9 cellular contexts compared by ENCODE assay signal in the genomic region with DNA sequence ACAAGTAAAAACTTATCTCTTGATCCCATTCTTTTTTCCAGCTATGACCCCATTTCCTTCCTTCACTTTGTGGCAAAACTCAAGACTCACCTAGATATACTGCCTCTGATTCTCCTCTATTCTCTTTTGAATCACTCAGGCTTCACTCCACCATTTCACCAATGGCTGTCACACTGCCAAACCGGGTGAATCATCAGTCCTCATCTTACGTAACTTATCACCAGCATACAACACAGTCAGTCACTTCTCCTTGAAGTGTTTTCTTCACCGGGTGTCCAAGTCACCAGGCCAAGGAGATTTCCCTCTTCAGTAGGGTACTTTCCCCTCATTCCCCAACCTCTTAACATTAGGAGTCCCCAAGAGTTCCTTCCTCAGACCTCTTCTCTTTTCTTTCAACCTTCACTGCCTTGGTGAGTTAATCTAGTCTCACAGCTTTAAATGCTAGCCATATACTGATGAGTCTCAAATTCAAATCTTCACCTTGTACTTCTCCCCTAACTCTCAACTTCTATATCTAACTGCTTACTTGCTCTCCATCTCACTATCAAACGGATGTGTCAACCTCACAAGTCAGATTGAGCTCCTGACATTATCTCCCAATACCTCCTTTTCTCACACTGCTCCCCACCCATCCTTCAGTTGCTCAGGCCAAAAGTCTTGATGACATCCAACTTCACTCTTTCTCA. TPM values are rescaled to one million over a fixed set of nuclear protein-coding genes. Genes with fewer than 3 reads are reported as not detected.
DNase-seq lines count a peak whose midpoint lies in the region; ATAC-seq, FAIRE-seq and TF ChIP-seq lines count a peak whose summit lies in the region.
"Had no signal": no experiment of that assay in that cellular context is flagged by ENCODE, and none has a peak within 500 bp of the region (broad histone marks: within the 10 kb centered on the region; RNA-seq: fewer than 3 reads in every experiment).

No MANE protein-coding gene starts in this region.

- DNase-seq in activated CD4-positive, alpha-beta T cell treated with anti-CD3 and anti-CD28 coated beads, Interleukin-2, amount 10 ng/mL, durations not matched to agents 24 days and 14 days: no peak
- no peak for DNase-seq in activated CD4-positive, alpha-beta T cell treated with anti-CD3 and anti-CD28 coated beads for 4 hours
- DNase-seq in GM12878 (ENCODE audit: low read depth, low spot score): no peak
- peak; percentile 84 for DNase-seq in left lobe of liver (ENCODE audit: low spot score)
- DNase-seq in thyroid gland: peak; percentile 87 to 90

- TF ChIP-seq RAD21 in GM12878 (IDR thresholded peaks at IDR 0.05; ENCODE audit: insufficient read depth, low read depth, low read length): no peak

- H3K79me2 ChIP-seq in GM12878 (ENCODE audit: control insufficient read depth, insufficient read depth, low read length): no peaks in the 10 kb centered on the region

- no peaks in the 10 kb centered on the region for H4K20me1 ChIP-seq in GM12878 (ENCODE audit: control insufficient read depth, insufficient read depth)

- CTCF ChIA-PET in GM12878 (lab: Yijun Ruan, JAX): interaction anchor here (0.7 to 4.3 kb wide), 13 partner anchors 7 to 630 kb away, joined by 3 to 43 read pairs (median 8); a partner anchor contains a TSS

- ATAC-seq in GM12878 (0 out of 3 replicates have a peak, but pooled peaks have one; percentile 11), left lobe of liver (peak; percentile 87), HG03025 (IDR thresholded peaks at IDR 0.05; ENCODE audit: low FRiP score, unreplicated experiment) (no peak), HG02623 (IDR thresholded peaks at IDR 0.05; ENCODE audit: unreplicated experiment) (no peak), GM19452 (IDR thresholded peaks at IDR 0.05; ENCODE audit: unreplicated experiment) (no peak)

- H3K4me3 ChIP-seq in GM12878: no peak overlapping the region
- H3K4me3 ChIP-seq in thyroid gland (replicated peaks in 1 of 3): no peak overlapping the region

- no peak overlapping the region for H3K4me3 Mint-ChIP-seq in activated CD4-positive, alpha-beta T cell treated with anti-CD3 and anti-CD28 coated beads, Interleukin-2, amount 10 ng/mL, durations not matched to agents 24 days and 14 days
- H3K4me3 Mint-ChIP-seq: B cell had no signal

- no peak overlapping the region for H3K9ac ChIP-seq in GM12878 (ENCODE audit: control insufficient read depth, insufficient read depth, low read length)

- H3K9me3 Mint-ChIP-seq in activated CD4-positive, alpha-beta T cell treated with anti-CD3 and anti-CD28 coated beads, Interleukin-2, amount 10 ng/mL, durations not matched to agents 24 days and 14 days: no peaks in the 10 kb centered on the region

- TF ChIP-seq POLR2A in GM12878 (IDR thresholded peaks at IDR 0.05; ENCODE audit: low read depth, low read length) (no peak), thyroid gland (IDR thresholded peaks at IDR 0.05) (no peak)

- POLR2A ChIA-PET in GM12878 (lab: Charles Lee): interaction anchor here (1.0 to 1.1 kb wide), 2 partner anchors 218 to 349 kb away, joined by 3 to 4 read pairs; no protein-coding TSS in a partner anchor

- intact Hi-C loops in activated CD4-positive, alpha-beta T cell treated with anti-CD3 and anti-CD28 coated beads, Interleukin-2, amount 10 ng/mL, durations not matched to agents 24 days and 14 days (cut with micrococcal nuclease): loop anchor here (5.0 kb wide), 1 partner anchor 755 kb away; no protein-coding TSS in a partner anchor
- intact Hi-C loops in GM12878 (cut with micrococcal nuclease; ENCODE audit: unreplicated experiment): loop anchor here (5.0 to 10.0 kb wide), 3 partner anchors 280 to 758 kb away; no protein-coding TSS in a partner anchor
- intact Hi-C loops in thyroid gland (cut with DNase I): loop anchor here (10.0 kb wide), 1 partner anchor 348 kb away; no protein-coding TSS in a partner anchor

- TF ChIP-seq CTCF in GM12878 (IDR thresholded peaks at IDR 0.05 in 2 of 3, conservative IDR thresholded peaks at IDR 0.05 in 1 of 3; ENCODE audit: control insufficient read depth in 2 of 3, extremely low read depth in 1 of 3, insufficient read depth in 1 of 3, low read depth in 3 of 3, low read length in 3 of 3) (no peak), thyroid gland (IDR thresholded peaks at IDR 0.05) (no peak)

- H3K4me2 ChIP-seq in GM12878 (ENCODE audit: control insufficient read depth, insufficient read depth): no peak overlapping the region

- H3K27ac Mint-ChIP-seq in activated CD4-positive, alpha-beta T cell treated with anti-CD3 and anti-CD28 coated beads, Interleukin-2, amount 10 ng/mL, durations not matched to agents 24 days and 14 days: peak overlapping the region; percentile 6
- H3K27ac Mint-ChIP-seq: B cell had no signal

- H3K27ac ChIP-seq in GM12878 (ENCODE audit: control insufficient read depth, insufficient read depth) (no peak overlapping the region), thyroid gland (peak overlapping the region; percentile 21 to 73 (median 62))

- H3K9me3 ChIP-seq in GM12878 (replicated peaks; ENCODE audit: control insufficient read depth, insufficient read depth, low read length) (no peaks in the 10 kb centered on the region), thyroid gland (no peaks in the 10 kb centered on the region)

- FAIRE-seq in GM12878 (lab: Jason Lieb, UNC): no peak

- BruUV-seq in GM12878 (replicated peaks; lab: Mats Ljungman, UMichigan): no TSS peak

- RAD21 ChIA-PET in GM12878 (lab: Charles Lee; ENCODE audit: unreplicated experiment): interaction anchor here (1.4 to 2.4 kb wide), 3 partner anchors 58 to 349 kb away, joined by 3 to 6 read pairs (median 5); no protein-coding TSS in a partner anchor

- SMC1A ChIA-PET in GM12878 (lab: Charles Lee; ENCODE audit: uncharacterized antibody, unreplicated experiment): interaction anchor here (0.6 to 5.7 kb wide), 11 partner anchors 8 to 438 kb away, joined by 3 to 74 read pairs (median 3); no protein-coding TSS in a partner anchor

- in situ Hi-C loops in GM12878 (cut with MboI): loop anchor here (10.0 kb wide), 1 partner anchor 288 kb away; no protein-coding TSS in a partner anchor

- no peak for TF ChIP-seq EP300 in GM12878 (IDR thresholded peaks at IDR 0.05; ENCODE audit: borderline replicate concordance in 1 of 2, control insufficient read depth in 1 of 2, low read depth in 2 of 2, low read length in 2 of 2)

- H3K36me3 ChIP-seq in GM12878 (ENCODE audit: control insufficient read depth in 2 of 2, insufficient read depth in 2 of 2, low read length in 1 of 2) (peaks cover 12 to 14% of the 10 kb centered on the region in 2 experiments; a peak in 3 of 4 replicates), thyroid gland (peaks cover 8 to 26% of the 10 kb centered on the region in 2 donors)

- no peak overlapping the region for H2AFZ ChIP-seq in GM12878 (ENCODE audit: control insufficient read depth, low read depth, low read length)

- H3K4me1 Mint-ChIP-seq in activated CD4-positive, alpha-beta T cell treated with anti-CD3 and anti-CD28 coated beads, Interleukin-2, amount 10 ng/mL, durations not matched to agents 24 days and 14 days: peaks cover 18% of the 10 kb centered on the region

- no peaks in the 10 kb centered on the region; the same call in 1 of the 2 replicates for H3K4me1 ChIP-seq in GM12878 (ENCODE audit: control insufficient read depth, insufficient read depth, low read length)
- H3K4me1 ChIP-seq in thyroid gland: peaks cover 8 to 17% of the 10 kb centered on the region in 2 donors

- WGBS in GM12878 (ENCODE audit: insufficient coverage, insufficient replicate concordance, low lambda C conversion rate, missing lambda C conversion rate): 30% methylated on average over 4 of the region's 4 CpGs
- 32 to 34% methylated on average over 4 of the region's 4 CpGs for WGBS in thyroid gland, 2 donors

- H3K27me3 ChIP-seq in GM12878 (replicated peaks in 1 of 2; ENCODE audit: control insufficient read depth in 2 of 2, insufficient read depth in 2 of 2, low read length in 1 of 2) (no peaks in the 10 kb centered on the region), thyroid gland (no peaks in the 10 kb centered on the region)

- peaks cover 45% of the 10 kb centered on the region for H3K36me3 Mint-ChIP-seq in activated CD4-positive, alpha-beta T cell treated with anti-CD3 and anti-CD28 coated beads, Interleukin-2, amount 10 ng/mL, durations not matched to agents 24 days and 14 days (ENCODE audit: low read depth)

- no peaks in the 10 kb centered on the region for H3K27me3 Mint-ChIP-seq in activated CD4-positive, alpha-beta T cell treated with anti-CD3 and anti-CD28 coated beads, Interleukin-2, amount 10 ng/mL, durations not matched to agents 24 days and 14 days
- H3K27me3 Mint-ChIP-seq: B cell had no signal

TF ChIP-seq in GM12878, 131 proteins besides CTCF, POLR2A, EP300 and RAD21 (continues in another document):
- TF ChIP-seq KLF5 (IDR thresholded peaks at IDR 0.05; ENCODE audit: partially characterized antibody) (no peak), NFYA (IDR thresholded peaks at IDR 0.05; ENCODE audit: borderline replicate concordance, low read depth, low read length) (no peak), MEF2B (IDR thresholded peaks at IDR 0.05; ENCODE audit: partially characterized antibody, poor library complexity, severe bottlenecking) (no peak), IKZF2 (IDR thresholded peaks at IDR 0.05) (no peak), CHD2 (IDR thresholded peaks at IDR 0.05; ENCODE audit: borderline replicate concordance, low read depth, low read length) (no peak)

RNA-seq across cellular contexts. Expression of a gene that starts 6.0 kb away (rescaled TPM):
- 10.1 and 10.7 TPM in 2 replicates for total RNA-seq in activated CD4-positive, alpha-beta T cell treated with anti-CD3 and anti-CD28 coated beads, Interleukin-2, amount 10 ng/mL, durations not matched to agents 24 days and 14 days
- 25.2 and 32.0 TPM in 2 replicates for total RNA-seq in GM12878 (2013; cell fraction: nucleolus; rRNA removed)
- total RNA-seq in GM12878 (2014; rRNA removed): 3.2 and 3.6 TPM in 2 replicates
- total RNA-seq in GM12878 (2014; rRNA removed; fragmentation: Illumina TruSeq; extraction: Trizol): 2.8 and 3.7 TPM in 2 replicates
- 4.4 and 4.8 TPM in 2 replicates for total RNA-seq in GM12878 (2021)
- polyA plus RNA-seq in GM12878 (2011; ENCODE audit: low read depth): 2.6 TPM
- polyA plus RNA-seq in GM12878 (2011; rRNA removed): 9.8 and 11.6 TPM in 2 replicates
- 4.4 and 5.1 TPM in 2 replicates for polyA plus RNA-seq in GM12878 (2011; cell fraction: cytosol; rRNA removed)
- polyA plus RNA-seq in GM12878 (2011; cell fraction: nucleus; rRNA removed): 6.8 and 6.9 TPM in 2 replicates
- 2.7 and 3.3 TPM in 2 replicates for polyA plus RNA-seq in GM12878 (2012)
- 2.4 and 3.4 TPM in 2 replicates for polyA plus RNA-seq in GM12878 (2014; fragmentation: Illumina TruSeq; extraction: Trizol)
- polyA plus RNA-seq in GM12878 (2014; fragmentation: Nextera tagmentation; extraction: Ambion mirVana): 1 to 10 TPM; 6.1 to 6.2 TPM
- 4.0 and 4.9 TPM in 2 replicates for polyA plus RNA-seq in GM12878 (2014; rRNA removed)
- polyA plus RNA-seq in GM12878 (2016; fragmentation: Nextera tagmentation; extraction: Ambion mirVana): 1 to 10 TPM; 6.2 to 7.7 TPM
- 3.1 and 3.7 TPM in 2 replicates for polyA minus RNA-seq in GM12878 (2011; rRNA and poly(A)+ RNA removed)
- 0.62 and 1.6 TPM in 2 replicates for polyA minus RNA-seq in GM12878 (2011; cell fraction: cytosol; rRNA and poly(A)+ RNA removed)
- 5.4 and 9.2 TPM in 2 replicates for polyA minus RNA-seq in GM12878 (2011; cell fraction: nucleus; rRNA and poly(A)+ RNA removed)
- total RNA-seq in left lobe of liver: 6.8 TPM
- total RNA-seq in thyroid gland: 10 to 100 TPM in 2 of 4 donors, 1 to 10 TPM in 2; 7.0 to 14.0 (median 9.7) TPM

Comparison
In these comparisons a context has a peak if more than half of its experiments do, and no peak if none do; other contexts are left out.
1. DNase-seq: peak in left lobe of liver (single experiment) and thyroid gland (2 of 2); none in activated CD4-positive, alpha-beta T cell treated with anti-CD3 and anti-CD28 coated beads, Interleukin-2, amount 10 ng/mL, durations not matched to agents 24 days and 14 days (single experiment), activated CD4-positive, alpha-beta T cell treated with anti-CD3 and anti-CD28 coated beads for 4 hours (0 of 2) and GM12878 (single experiment).
2. ATAC-seq: peak in GM12878 (single experiment) and left lobe of liver (single experiment); none in HG03025 (single experiment), HG02623 (single experiment) and GM19452 (single experiment).